8 cellular contexts compared by ENCODE assay signal in the genomic region with DNA sequence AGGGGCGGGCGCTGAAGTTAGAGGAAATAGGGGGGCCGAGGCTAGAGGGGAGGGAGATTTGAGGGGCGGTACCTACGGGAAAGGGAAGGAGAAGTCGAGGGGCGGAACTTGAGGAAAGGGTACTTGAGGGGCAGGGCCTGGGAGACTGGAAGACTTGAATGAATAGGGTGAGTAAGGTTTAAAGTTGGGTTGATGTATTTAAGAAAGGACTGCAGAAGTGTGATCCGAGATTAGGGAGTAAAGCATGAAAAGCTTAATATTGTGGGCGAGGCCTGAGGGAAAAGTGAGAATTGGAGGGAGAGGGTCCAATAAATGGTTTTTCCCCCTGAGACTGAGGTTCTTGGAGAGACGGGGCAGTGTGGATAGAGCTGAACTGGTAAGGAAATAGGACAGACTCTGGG. TPM values are rescaled to one million over a fixed set of nuclear protein-coding genes. Genes with fewer than 3 reads are reported as not detected.
DNase-seq lines count a peak whose midpoint lies in the region; ATAC-seq and TF ChIP-seq lines count a peak whose summit lies in the region.

No MANE protein-coding gene starts in this region.

- H3K36me3 ChIP-seq in KMS-11 (ENCODE audit: insufficient read depth) = peaks cover 4% of the 10 kb centered on the region; the same call in 1 of the 2 replicates

- peaks cover 8% of the 10 kb centered on the region; the same call in 1 of the 2 replicates for H3K79me2 ChIP-seq in KMS-11 (ENCODE audit: insufficient read depth, low read depth)

- H3K36me3 Mint-ChIP-seq in CD14-positive monocyte = peaks cover 34 to 49% of the 10 kb centered on the region in 2 donors
- H3K36me3 Mint-ChIP-seq in naive thymus-derived CD8-positive, alpha-beta T cell = peaks cover 0 to 36% (median 11%) of the 10 kb centered on the region in 3 donors

- ATAC-seq in naive thymus-derived CD8-positive, alpha-beta T cell = no peak
- ATAC-seq in HG03039 (IDR thresholded peaks at IDR 0.05; ENCODE audit: unreplicated experiment) (no peak), GM19467 (IDR thresholded peaks at IDR 0.05; ENCODE audit: unreplicated experiment) (no peak), GM21526 (IDR thresholded peaks at IDR 0.05; ENCODE audit: low FRiP score, unreplicated experiment) (no peak)

- peak overlapping the region; percentile 41 for H3K4me2 ChIP-seq in KMS-11

- H4K20me1 ChIP-seq in KMS-11 (ENCODE audit: insufficient read depth) = no peaks in the 10 kb centered on the region

- no peaks in the 10 kb centered on the region for H3K27me3 Mint-ChIP-seq in CD14-positive monocyte (ENCODE audit: low read depth in 3 of 3)
- H3K27me3 Mint-ChIP-seq in naive thymus-derived CD8-positive, alpha-beta T cell = no peaks in the 10 kb centered on the region

- no peaks in the 10 kb centered on the region for H3K9me3 Mint-ChIP-seq in CD14-positive monocyte
- no peaks in the 10 kb centered on the region for H3K9me3 Mint-ChIP-seq in naive thymus-derived CD8-positive, alpha-beta T cell

- POLR2A ChIA-PET in naive thymus-derived CD8-positive, alpha-beta T cell (lab: Charles Lee) = interaction anchor here (1.0 to 1.1 kb wide), 3 partner anchors 58 to 80 kb away, joined by 3 to 4 read pairs (median 4); a partner anchor contains a TSS

- TF ChIP-seq CTCF in CD14-positive monocyte (IDR thresholded peaks at IDR 0.05) (no peak), KMS-11 (conservative IDR thresholded peaks at IDR 0.05; ENCODE audit: low read depth, low read length) (no peak), choroid plexus epithelial cell (conservative IDR thresholded peaks at IDR 0.05; ENCODE audit: low read depth, low read length) (no peak)

- H2AFZ ChIP-seq in KMS-11 (ENCODE audit: low read depth) = peak overlapping the region; percentile 83

- H3K4me3 ChIP-seq in KMS-11 (IDR thresholded peaks at IDR 0.05; ENCODE audit: insufficient read depth, low read depth, low read length) (no peak overlapping the region), choroid plexus epithelial cell (ENCODE audit: low read depth, low read length) (peak overlapping the region; percentile 91)

- H3K4me1 ChIP-seq in KMS-11 (ENCODE audit: low read depth, poor library complexity, severe bottlenecking) = peaks cover 31% of the 10 kb centered on the region

- peak overlapping the region; percentile 75; the same call in 1 of the 2 replicates for H3K27ac ChIP-seq in KMS-11

- peaks cover 25% of the 10 kb centered on the region for H3K4me1 Mint-ChIP-seq in CD14-positive monocyte
- peaks cover 22 to 35% (median 27%) of the 10 kb centered on the region in 4 donors for H3K4me1 Mint-ChIP-seq in naive thymus-derived CD8-positive, alpha-beta T cell

- intact Hi-C loops in CD14-positive monocyte (cut with micrococcal nuclease) (loop anchor here (1.0 to 5.0 kb wide), 3 partner anchors 30 to 140 kb away; a partner anchor contains a TSS), posterior cingulate gyrus (cut with DNase I) (loop anchor here (1.0 to 5.0 kb wide), 2 partner anchors 30 to 60 kb away; a partner anchor contains a TSS)

- DNase-seq in CD14-positive monocyte (ENCODE audit: low spot score) (no peak), choroid plexus epithelial cell (ENCODE audit: low read depth) (no peak), posterior cingulate gyrus (no peak)
- DNase-seq in naive thymus-derived CD8-positive, alpha-beta T cell = no peak

- peak overlapping the region; percentile 96 to 98 for H3K4me3 Mint-ChIP-seq in CD14-positive monocyte
- peak overlapping the region; percentile 79 to 99 (median 91) for H3K4me3 Mint-ChIP-seq in naive thymus-derived CD8-positive, alpha-beta T cell

- peak overlapping the region; percentile 92 to 98 (median 96) for H3K27ac Mint-ChIP-seq in CD14-positive monocyte
- H3K27ac Mint-ChIP-seq in naive thymus-derived CD8-positive, alpha-beta T cell = peak overlapping the region; percentile 81 to 98 (median 92)

- no peaks in the 10 kb centered on the region for H3K27me3 ChIP-seq in KMS-11 (ENCODE audit: insufficient read depth, low read depth)

- peak overlapping the region; percentile 83; the same call in 1 of the 2 replicates for H3K9ac ChIP-seq in KMS-11

RNA-seq across cellular contexts. Expression of a gene that starts 0.7 kb away (rescaled TPM):
- 10 to 100 TPM; 10.3 to 13.2 TPM for polyA plus RNA-seq in CD14-positive monocyte
- total RNA-seq in naive thymus-derived CD8-positive, alpha-beta T cell = 10 to 100 TPM; 11.7 to 12.1 TPM
- polyA plus RNA-seq in naive thymus-derived CD8-positive, alpha-beta T cell = 10 to 100 TPM in 2 of 3 donors, 1 to 10 TPM in 1; 9.1 to 11.5 (median 11.5) TPM

RNA-seq across cellular contexts. Expression of a gene that starts 0.9 kb away (rescaled TPM):
- polyA plus RNA-seq in CD14-positive monocyte = 1 to 10 TPM; 6.6 to 7.8 TPM
- 1 to 10 TPM; 6.9 to 7.7 TPM for total RNA-seq in naive thymus-derived CD8-positive, alpha-beta T cell
- polyA plus RNA-seq in naive thymus-derived CD8-positive, alpha-beta T cell = 10 to 100 TPM in 1 of 3 donors, 1 to 10 TPM in 2; 6.7 to 10.1 (median 7.9) TPM

RNA-seq across cellular contexts. Expression of a gene that starts 29.9 kb away (rescaled TPM):
- 10 to 100 TPM; 10.3 to 12.6 TPM for polyA plus RNA-seq in CD14-positive monocyte
- total RNA-seq in naive thymus-derived CD8-positive, alpha-beta T cell = 10 to 100 TPM; 16.6 to 17.6 TPM
- polyA plus RNA-seq in naive thymus-derived CD8-positive, alpha-beta T cell = 10 to 100 TPM in 1 of 3 donors, 1 to 10 TPM in 2; 7.2 to 11.1 (median 7.7) TPM

RNA-seq across cellular contexts. Expression of a gene that starts 57.8 kb away (rescaled TPM):
- polyA plus RNA-seq in CD14-positive monocyte = 100 to 1,000 TPM; 201 to 215 TPM
- total RNA-seq in naive thymus-derived CD8-positive, alpha-beta T cell = 10 to 100 TPM; 55.1 to 56.0 TPM
- 100 to 1,000 TPM; 150 to 238 (median 176) TPM for polyA plus RNA-seq in naive thymus-derived CD8-positive, alpha-beta T cell
